ENCODE assay signal across 8 cellular contexts in the genomic region with DNA sequence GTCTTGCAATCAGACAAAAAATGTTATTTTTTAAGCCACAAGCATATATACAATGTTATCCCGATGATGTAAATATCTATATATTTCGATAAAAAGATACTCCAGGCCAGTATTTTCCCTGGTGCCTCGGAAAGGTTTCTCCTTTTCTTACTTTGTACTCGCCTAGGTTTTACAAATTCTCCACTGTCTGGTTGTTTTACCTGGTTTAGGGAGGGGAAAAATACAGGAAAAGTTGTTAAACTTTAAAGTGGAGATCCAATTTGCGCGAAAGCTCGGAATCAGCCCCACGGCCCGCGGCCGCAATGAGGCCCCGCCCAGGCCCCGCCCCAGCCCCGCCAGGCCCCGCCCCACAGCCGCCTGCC. TPM values are rescaled to one million over a fixed set of nuclear protein-coding genes. Genes with fewer than 3 reads are reported as not detected.
DNase-seq lines count a peak whose midpoint lies in the region; ATAC-seq, FAIRE-seq and TF ChIP-seq lines count a peak whose summit lies in the region.

No MANE protein-coding gene starts in this region.

- FAIRE-seq in GM12878 (lab: Jason Lieb, UNC), result no peak

- H3K36me3 ChIP-seq in GM12878 (ENCODE audit: control insufficient read depth in 2 of 2, insufficient read depth in 2 of 2, low read length in 1 of 2) (no peaks in the 10 kb centered on the region), right lobe of liver (no peaks in the 10 kb centered on the region), tibial nerve (no peaks in the 10 kb centered on the region)

- BruUV-seq in GM12878 (replicated peaks; lab: Mats Ljungman, UMichigan), result no TSS peak

- RAD21 ChIA-PET in GM12878 (lab: Charles Lee; ENCODE audit: unreplicated experiment), result interaction anchor here (0.6 to 2.0 kb wide), 5 partner anchors 20 to 117 kb away, joined by 3 to 10 read pairs (median 4); no protein-coding TSS in a partner anchor

- H3K36me3 Mint-ChIP-seq in activated naive CD4-positive, alpha-beta T cell treated with anti-CD3 and anti-CD28 coated beads for 36 hours (ENCODE audit: low read depth), result no peaks in the 10 kb centered on the region

- H3K4me3 ChIP-seq in GM12878, result peak overlapping the region; percentile 81
- peak overlapping the region; percentile 13 to 49 (median 23) for H3K4me3 ChIP-seq in right lobe of liver
- H3K4me3 ChIP-seq in tibial nerve, result peak overlapping the region; percentile 17 to 89 (median 41)

- SMC1A ChIA-PET in GM12878 (lab: Charles Lee; ENCODE audit: uncharacterized antibody, unreplicated experiment), result interaction anchor here (1.6 kb wide), 1 partner anchor 29 kb away, joined by 5 read pairs; no protein-coding TSS in a partner anchor

- peak overlapping the region; percentile 80 for H3K27ac Mint-ChIP-seq in activated naive CD4-positive, alpha-beta T cell treated with anti-CD3 and anti-CD28 coated beads for 36 hours

- POLR2A ChIA-PET in GM12878 (lab: Charles Lee), result interaction anchor here (0.5 to 1.9 kb wide), 3 partner anchors 16 to 728 kb away, joined by 3 to 6 read pairs (median 5); no protein-coding TSS in a partner anchor

- H3K9me3 ChIP-seq in GM12878 (replicated peaks; ENCODE audit: control insufficient read depth, insufficient read depth, low read length) (no peaks in the 10 kb centered on the region), right lobe of liver (no peaks in the 10 kb centered on the region), tibial nerve (no peaks in the 10 kb centered on the region)

- intact Hi-C loops in activated naive CD4-positive, alpha-beta T cell treated with anti-CD3 and anti-CD28 coated beads for 36 hours (cut with micrococcal nuclease), result loop anchor here (1.0 to 5.0 kb wide), 4 partner anchors 37 to 728 kb away; a partner anchor contains a TSS
- intact Hi-C loops in GM12878 (cut with micrococcal nuclease; ENCODE audit: unreplicated experiment), result loop anchor here (1.0 kb wide), 1 partner anchor 23 kb away; no protein-coding TSS in a partner anchor
- intact Hi-C loops in right lobe of liver (cut with DNase I), result no loop called here
- intact Hi-C loops in sciatic nerve (cut with DNase I), result no loop called here

- ATAC-seq in GM12878 (no peak), right lobe of liver (no peak), sciatic nerve (no peak), GM18511 (IDR thresholded peaks at IDR 0.05; ENCODE audit: unreplicated experiment) (no peak)

- WGBS in GM12878 (ENCODE audit: insufficient coverage, insufficient replicate concordance, low lambda C conversion rate, missing lambda C conversion rate), result 6% methylated on average over 16 of the region's 16 CpGs
- 1% methylated on average over 16 of the region's 16 CpGs for WGBS in right lobe of liver (ENCODE audit: insufficient coverage, low coverage, low lambda C conversion rate, missing lambda C conversion rate)
- WGBS in tibial nerve, 2 donors, result 2% methylated on average over 16 of the region's 16 CpGs

- peak overlapping the region; percentile 91 for H2AFZ ChIP-seq in GM12878 (ENCODE audit: control insufficient read depth, low read depth, low read length)

- DNase-seq in activated naive CD4-positive, alpha-beta T cell treated with anti-CD3 and anti-CD28 coated beads for 36 hours, result no peak
- DNase-seq in activated naive CD4-positive, alpha-beta T cell (lab: John Stamatoyannopoulos, UW), result no peak
- DNase-seq in GM12878 (ENCODE audit: low read depth, low spot score) (no peak), right lobe of liver (no peak), tibial nerve (ENCODE audit: low spot score in 2 of 2) (no peak), sciatic nerve (ENCODE audit: low spot score) (no peak)
- DNase-seq in central memory CD4-positive, alpha-beta T cell, result no peak

- H3K27me3 ChIP-seq in GM12878 (replicated peaks in 1 of 2; ENCODE audit: control insufficient read depth in 2 of 2, insufficient read depth in 2 of 2, low read length in 1 of 2), result no peaks in the 10 kb centered on the region
- no peaks in the 10 kb centered on the region for H3K27me3 ChIP-seq in right lobe of liver
- no peaks in the 10 kb centered on the region for H3K27me3 ChIP-seq in tibial nerve

- CTCF ChIA-PET in activated naive CD4-positive, alpha-beta T cell treated with anti-CD3 and anti-CD28 coated beads for 36 hours (lab: Charles Lee), result interaction anchor here (2.5 kb wide), 1 partner anchor 22 kb away, joined by 26 read pairs; no protein-coding TSS in a partner anchor
- CTCF ChIA-PET in GM12878 (lab: Yijun Ruan, JAX), result interaction anchor here (1.0 to 1.8 kb wide), 2 partner anchors 29 to 40 kb away, joined by 3 to 9 read pairs; no protein-coding TSS in a partner anchor

- H3K4me1 ChIP-seq in GM12878 (ENCODE audit: control insufficient read depth, insufficient read depth, low read length) (peaks cover 9% of the 10 kb centered on the region), right lobe of liver (peaks cover 0 to 33% (median 8%) of the 10 kb centered on the region in 4 donors), tibial nerve (peaks cover 0 to 73% (median 15%) of the 10 kb centered on the region in 4 donors)

- H4K20me1 ChIP-seq in GM12878 (ENCODE audit: control insufficient read depth, insufficient read depth), result no peaks in the 10 kb centered on the region

- peak overlapping the region; percentile 93 for H3K4me2 ChIP-seq in GM12878 (ENCODE audit: control insufficient read depth, insufficient read depth)

- H3K27me3 Mint-ChIP-seq in activated naive CD4-positive, alpha-beta T cell treated with anti-CD3 and anti-CD28 coated beads for 36 hours (ENCODE audit: low read depth), result no peaks in the 10 kb centered on the region

- peak overlapping the region; percentile 69 for H3K9ac ChIP-seq in GM12878 (ENCODE audit: control insufficient read depth, insufficient read depth, low read length)

- H3K9me3 Mint-ChIP-seq in activated naive CD4-positive, alpha-beta T cell treated with anti-CD3 and anti-CD28 coated beads for 36 hours, result no peaks in the 10 kb centered on the region

- TF ChIP-seq CTCF in GM12878 (IDR thresholded peaks at IDR 0.05 in 2 of 3, conservative IDR thresholded peaks at IDR 0.05 in 1 of 3; ENCODE audit: control insufficient read depth in 2 of 3, extremely low read depth in 1 of 3, insufficient read depth in 1 of 3, low read depth in 3 of 3, low read length in 3 of 3), result no peak
- no peak for TF ChIP-seq CTCF in right lobe of liver (IDR thresholded peaks at IDR 0.05)
- no peak for TF ChIP-seq CTCF in tibial nerve (IDR thresholded peaks at IDR 0.05)

- H3K4me3 Mint-ChIP-seq in activated naive CD4-positive, alpha-beta T cell treated with anti-CD3 and anti-CD28 coated beads for 36 hours, result peak overlapping the region; percentile 79

- no peaks in the 10 kb centered on the region; the same call in 1 of the 2 replicates for H3K79me2 ChIP-seq in GM12878 (ENCODE audit: control insufficient read depth, insufficient read depth, low read length)

- TF ChIP-seq EP300 in GM12878 (IDR thresholded peaks at IDR 0.05; ENCODE audit: borderline replicate concordance in 1 of 2, control insufficient read depth in 1 of 2, low read depth in 2 of 2, low read length in 2 of 2) (no peak), tibial nerve (IDR thresholded peaks at IDR 0.05) (no peak)

- no peak for TF ChIP-seq POLR2A in GM12878 (IDR thresholded peaks at IDR 0.05; ENCODE audit: low read depth, low read length)
- TF ChIP-seq POLR2A in right lobe of liver (IDR thresholded peaks at IDR 0.05), result no peak
- TF ChIP-seq POLR2A in tibial nerve (IDR thresholded peaks at IDR 0.05), result peak in 1 of 2 donors; percentile 40

- peaks cover 15% of the 10 kb centered on the region for H3K4me1 Mint-ChIP-seq in activated naive CD4-positive, alpha-beta T cell treated with anti-CD3 and anti-CD28 coated beads for 36 hours (ENCODE audit: low read depth)

- H3K27ac ChIP-seq in GM12878 (ENCODE audit: control insufficient read depth, insufficient read depth), result peak overlapping the region; percentile 58
- peak overlapping the region; percentile 42 to 74 (median 59) for H3K27ac ChIP-seq in right lobe of liver
- peak overlapping the region; percentile 76 to 97 (median 84) for H3K27ac ChIP-seq in tibial nerve

- in situ Hi-C loops in GM12878 (cut with MboI), result no loop called here

- TF ChIP-seq RAD21 in GM12878 (IDR thresholded peaks at IDR 0.05; ENCODE audit: insufficient read depth, low read depth, low read length), result no peak

TF ChIP-seq in GM12878, 131 proteins besides CTCF, POLR2A, EP300 and RAD21:
- TF ChIP-seq RUNX3 (IDR thresholded peaks at IDR 0.05; ENCODE audit: low read length) (no peak), RAD51 (IDR thresholded peaks at IDR 0.05) (0 out of 2 replicates have a peak, but pooled peaks have one; percentile 18)

RNA-seq across cellular contexts. Expression of a gene that starts 58.4 kb away (rescaled TPM):
- total RNA-seq in activated naive CD4-positive, alpha-beta T cell treated with anti-CD3 and anti-CD28 coated beads for 36 hours, result not detected
- not detected in 2 replicates for total RNA-seq in GM12878 (2013; cell fraction: nucleolus; rRNA removed)
- total RNA-seq in GM12878 (2014; rRNA removed), result under 0.01 TPM in 1 of 2 replicates, not detected in the other
- total RNA-seq in GM12878 (2014; rRNA removed; fragmentation: Illumina TruSeq; extraction: Trizol), result not detected in 2 replicates
- total RNA-seq in GM12878 (2021), result not detected in 2 replicates
- polyA plus RNA-seq in GM12878 (2011; ENCODE audit: low read depth), result 0.13 TPM
- not detected in 2 replicates for polyA plus RNA-seq in GM12878 (2011; rRNA removed)
- not detected in 2 replicates for polyA plus RNA-seq in GM12878 (2011; cell fraction: cytosol; rRNA removed)
- polyA plus RNA-seq in GM12878 (2011; cell fraction: nucleus; rRNA removed), result 0.06 TPM in 1 of 2 replicates, not detected in the other
- 0.55 and 0.89 TPM in 2 replicates for polyA plus RNA-seq in GM12878 (2012)
- not detected in 2 replicates for polyA plus RNA-seq in GM12878 (2014; fragmentation: Illumina TruSeq; extraction: Trizol)
- not detected for polyA plus RNA-seq in GM12878 (2014; fragmentation: Nextera tagmentation; extraction: Ambion mirVana)
- 0.12 and 0.27 TPM in 2 replicates for polyA plus RNA-seq in GM12878 (2014; rRNA removed)
- not detected for polyA plus RNA-seq in GM12878 (2016; fragmentation: Nextera tagmentation; extraction: Ambion mirVana)
- polyA minus RNA-seq in GM12878 (2011; rRNA and poly(A)+ RNA removed), result not detected in 2 replicates
- not detected in 2 replicates for polyA minus RNA-seq in GM12878 (2011; cell fraction: cytosol; rRNA and poly(A)+ RNA removed)
- polyA minus RNA-seq in GM12878 (2011; cell fraction: nucleus; rRNA and poly(A)+ RNA removed), result not detected in 2 replicates
- under 1 TPM in 2 of 6 experiments, not detected in 4; 0.10 to 0.12 TPM for total RNA-seq in right lobe of liver
- not detected for total RNA-seq in tibial nerve
- not detected for total RNA-seq in sciatic nerve

Comparison
In these comparisons a context has a peak if more than half of its experiments do, and no peak if none do; other contexts are left out.
1. H3K4me3 ChIP-seq: peak in every context shown above with its lines; median percentile 81 in GM12878; 41 in tibial nerve; 23 in right lobe of liver.
2. intact Hi-C loops: an anchor here in activated naive CD4-positive, alpha-beta T cell treated with anti-CD3 and anti-CD28 coated beads for 36 hours (1.0 to 5.0 kb wide) and GM12878 (1.0 kb wide); none called in right lobe of liver and sciatic nerve.